8 cellular contexts compared by ENCODE assay signal in genomic region chr4:55949480-55949802, GRCh38. TPM values are rescaled to one million over a fixed set of nuclear protein-coding genes. Genes with fewer than 3 reads are reported as not detected.
DNase-seq lines count a peak whose midpoint lies in the region; ATAC-seq, FAIRE-seq and TF ChIP-seq lines count a peak whose summit lies in the region.

No MANE protein-coding gene starts in this region.

- FAIRE-seq in endothelial cell of umbilical vein (lab: Jason Lieb, UNC) (no peak), pancreas (lab: Jason Lieb, UNC) (no peak)

- in situ Hi-C loops in Panc1 (cut with HindIII; ENCODE audit: low pct_unique_long_range_greater_than_20kb, low sequenced_read_pairs), result no loop called here

- CTCF ChIA-PET in Panc1 (lab: Charles Lee) (interaction anchor here (0.5 to 0.9 kb wide), 3 partner anchors 28 to 496 kb away, joined by 3 to 5 read pairs (median 3); no protein-coding TSS in a partner anchor), endothelial cell of umbilical vein (lab: Charles Lee) (interaction anchor here (0.6 to 2.8 kb wide), 29 partner anchors 7 to 519 kb away, joined by 3 to 57 read pairs (median 5); partner anchors contain the start of genes AASDH and PAICS)

- peak overlapping the region; percentile 99 for H3K9ac ChIP-seq in endothelial cell of umbilical vein (replicated peaks; ENCODE audit: extremely low read depth, insufficient read depth, low read length)

- H3K4me2 ChIP-seq in DOHH2 (ENCODE audit: low read length) (peak overlapping the region; percentile 93), endothelial cell of umbilical vein (ENCODE audit: insufficient read depth, low read length) (peak overlapping the region; percentile 99)

- H4K20me1 ChIP-seq in DOHH2 (ENCODE audit: control insufficient read depth, insufficient read depth, low read depth, low read length) (no peaks in the 10 kb centered on the region), endothelial cell of umbilical vein (replicated peaks; ENCODE audit: control insufficient read depth, extremely low read depth, insufficient read depth, low read length) (no peaks in the 10 kb centered on the region)

- WGBS in pancreas, 2 donors, result 3 to 6% methylated on average over 3 of the region's 3 CpGs

- H3K9me1 ChIP-seq in endothelial cell of umbilical vein (replicated peaks; ENCODE audit: control insufficient read depth, extremely low read depth, insufficient read depth, low read length), result no peaks in the 10 kb centered on the region

- H3K27me3 ChIP-seq in DOHH2 (ENCODE audit: control insufficient read depth, low read length), result no peaks in the 10 kb centered on the region
- no peaks in the 10 kb centered on the region for H3K27me3 ChIP-seq in Panc1 (ENCODE audit: control insufficient read depth, insufficient read depth, low read length)
- H3K27me3 ChIP-seq in endothelial cell of umbilical vein (ENCODE audit: control insufficient read depth in 2 of 2, insufficient read depth in 2 of 2, low read length in 2 of 2), result no peaks in the 10 kb centered on the region
- no peaks in the 10 kb centered on the region for H3K27me3 ChIP-seq in pancreas

- no peak for TF ChIP-seq CTCF in DOHH2 (IDR thresholded peaks at IDR 0.05; ENCODE audit: low read depth, low read length, poor library complexity, severe bottlenecking)
- no peak for TF ChIP-seq CTCF in Panc1 (IDR thresholded peaks at IDR 0.05)
- no peak for TF ChIP-seq CTCF in endothelial cell of umbilical vein (IDR thresholded peaks at IDR 0.05; ENCODE audit: extremely low read depth in 1 of 2, insufficient read depth in 1 of 2, low read depth in 1 of 2, low read length in 2 of 2)
- no peak for TF ChIP-seq CTCF in pancreas (IDR thresholded peaks at IDR 0.05)

- H2AFZ ChIP-seq in endothelial cell of umbilical vein (ENCODE audit: low read depth, low read length), result peak overlapping the region; percentile 75

- H3K36me3 ChIP-seq in DOHH2 (ENCODE audit: control insufficient read depth, low read length) (peaks cover 58% of the 10 kb centered on the region), Panc1 (ENCODE audit: control insufficient read depth, insufficient read depth, low read length) (peaks cover 4% of the 10 kb centered on the region), endothelial cell of umbilical vein (ENCODE audit: control insufficient read depth in 2 of 2, extremely low read depth in 1 of 2, insufficient read depth in 2 of 2, low read length in 2 of 2) (peaks cover 0 to 2% of the 10 kb centered on the region in 2 experiments), pancreas (no peaks in the 10 kb centered on the region)

- H3K79me2 ChIP-seq in DOHH2 (ENCODE audit: control insufficient read depth, low read length) (peaks cover 61% of the 10 kb centered on the region), endothelial cell of umbilical vein (ENCODE audit: control insufficient read depth, insufficient read depth, low read length) (peaks cover 49% of the 10 kb centered on the region)

- POLR2A ChIA-PET in Panc1 (lab: Charles Lee) (interaction anchor here (0.6 to 0.9 kb wide), 3 partner anchors 12 to 490 kb away, joined by 3 to 5 read pairs (median 3); partner anchors contain the start of gene AASDH), endothelial cell of umbilical vein (lab: Charles Lee) (interaction anchor here (0.6 to 2.3 kb wide), 9 partner anchors 9 to 1029 kb away, joined by 3 to 8 read pairs (median 5); partner anchors contain the start of genes AASDH, PAICS and PPAT)

- H3F3A ChIP-seq in DOHH2 (ENCODE audit: control insufficient read depth, insufficient read depth), result peaks cover 12% of the 10 kb centered on the region

- H3K9me3 ChIP-seq in DOHH2 (ENCODE audit: control insufficient read depth, insufficient read depth, low read length), result no peaks in the 10 kb centered on the region
- no peaks in the 10 kb centered on the region for H3K9me3 ChIP-seq in Panc1 (ENCODE audit: control insufficient read depth, insufficient read depth, low read depth, low read length)
- H3K9me3 ChIP-seq in endothelial cell of umbilical vein (replicated peaks; ENCODE audit: control insufficient read depth, insufficient read depth, low read length), result no peaks in the 10 kb centered on the region
- no peaks in the 10 kb centered on the region for H3K9me3 ChIP-seq in pancreas

- H3K4me1 ChIP-seq in DOHH2 (ENCODE audit: control insufficient read depth, low read length) (peaks cover 66% of the 10 kb centered on the region), Panc1 (ENCODE audit: control insufficient read depth, insufficient read depth, low read length) (peaks cover 15% of the 10 kb centered on the region), endothelial cell of umbilical vein (ENCODE audit: control insufficient read depth, extremely low read depth, insufficient read depth, low read length) (peaks cover 31% of the 10 kb centered on the region), pancreas (peaks cover 0 to 12% (median 0%) of the 10 kb centered on the region in 3 donors)

- peak overlapping the region; percentile 85 for H3K4me3 ChIP-seq in DOHH2 (ENCODE audit: low read length)
- H3K4me3 ChIP-seq in Panc1 (ENCODE audit: low read depth in 2 of 2, low read length in 2 of 2), result peak overlapping the region; percentile 60 to 90
- peak overlapping the region; percentile 72 to 99 (median 72) for H3K4me3 ChIP-seq in endothelial cell of umbilical vein (replicated peaks in 1 of 3; ENCODE audit: insufficient read depth in 1 of 3, low read depth in 1 of 3, low read length in 3 of 3)
- H3K4me3 ChIP-seq in pancreas, result peak overlapping the region; percentile 75 to 86 (median 80)

- dilution Hi-C loops in endothelial cell of umbilical vein (cut with MboI; ENCODE audit: extremely low pct_ligation_motif_present, low sequenced_read_pairs), result no loop called here

- TF ChIP-seq POLR2A in endothelial cell of umbilical vein (IDR thresholded peaks at IDR 0.05; ENCODE audit: low read depth, low read length), result no peak

- H3K27ac ChIP-seq in DOHH2 (ENCODE audit: low read depth, low read length) (peak overlapping the region; percentile 99), Panc1 (ENCODE audit: low read length) (peak overlapping the region; percentile 88), endothelial cell of umbilical vein (ENCODE audit: insufficient read depth, low read depth, low read length) (peak overlapping the region; percentile 100), pancreas (peak overlapping the region; percentile 78 to 94 (median 90))

- no peak for ATAC-seq in Panc1
- ATAC-seq in pancreas, result no peak
- ATAC-seq in HG02852 (IDR thresholded peaks at IDR 0.05; ENCODE audit: unreplicated experiment), result no peak
- ATAC-seq in GM21360 (IDR thresholded peaks at IDR 0.05; ENCODE audit: unreplicated experiment), result no peak
- ATAC-seq in GM18870 (IDR thresholded peaks at IDR 0.05; ENCODE audit: unreplicated experiment), result no peak

- intact Hi-C loops in Panc1 (cut with micrococcal nuclease; ENCODE audit: unreplicated experiment), result loop anchor here (5.0 kb wide), 1 partner anchor 353 kb away; no protein-coding TSS in a partner anchor
- intact Hi-C loops in endothelial cell of umbilical vein (cut with micrococcal nuclease), result loop anchor here (1.0 to 10.0 kb wide), 6 partner anchors 97 to 595 kb away; partner anchors contain the start of genes EXOC1, PAICS and PPAT
- intact Hi-C loops in pancreas (cut with DNase I), result loop anchor here in 1 of 3 donors (5.0 kb wide), 1 partner anchor 353 kb away; no protein-coding TSS in a partner anchor

- BruUV-seq in Panc1 (replicated peaks; lab: Mats Ljungman, UMichigan) (no TSS peak), endothelial cell of umbilical vein (replicated peaks; lab: Mats Ljungman, UMichigan) (TSS peak; percentile 52)

- H3K9me2 ChIP-seq in DOHH2 (replicated peaks; ENCODE audit: control insufficient read depth, low read length), result no peaks in the 10 kb centered on the region

- DNase-seq in Panc1 (ENCODE audit: low read depth, low spot score) (no peak), endothelial cell of umbilical vein (ENCODE audit: low read depth, low spot score) (no peak), pancreas (no peak), KG1 (lab: John Stamatoyannopoulos, UW) (no peak)

TF ChIP-seq in endothelial cell of umbilical vein, 7 proteins besides CTCF, POLR2A, EP300 and RAD21:
- no peak for TF ChIP-seq JUN (IDR thresholded peaks at IDR 0.05; ENCODE audit: borderline replicate concordance, insufficient read depth, insufficient read length, low read depth)
- no peak for TF ChIP-seq EZH2 (IDR thresholded peaks at IDR 0.05; ENCODE audit: borderline replicate concordance, low read depth, low read length, severe bottlenecking)
- TF ChIP-seq FOS (IDR thresholded peaks at IDR 0.05; ENCODE audit: borderline replicate concordance, insufficient read depth, low read length), result no peak
- no peak for TF ChIP-seq MAX (IDR thresholded peaks at IDR 0.05; ENCODE audit: insufficient read depth, insufficient read length)
- TF ChIP-seq POLR2AphosphoS5 (IDR thresholded peaks at IDR 0.05; ENCODE audit: insufficient read depth, low read depth, low read length), result no peak
- TF ChIP-seq GATA2 (IDR thresholded peaks at IDR 0.05; ENCODE audit: insufficient read depth, insufficient read length, low read depth, low read length), result no peak
- TF ChIP-seq MYC (IDR thresholded peaks at IDR 0.05; ENCODE audit: low read depth, low read length), result no peak

RNA-seq across cellular contexts. Expression of gene CEP135, which starts 0.7 kb away (rescaled TPM):
- total RNA-seq in Panc1 (2021; ENCODE audit: unreplicated experiment), result 9.5 TPM
- 2.4 TPM for polyA plus RNA-seq in Panc1 (2012; ENCODE audit: insufficient read length)
- total RNA-seq in endothelial cell of umbilical vein, result 14.7 and 15.3 TPM in 2 replicates
- polyA plus RNA-seq in endothelial cell of umbilical vein, result 1.6 and 2.8 TPM in 2 replicates
- 3.1 and 3.2 TPM in 2 replicates for polyA plus RNA-seq in endothelial cell of umbilical vein (2011; cell fraction: cytosol; rRNA removed)
- 14.4 and 19.8 TPM in 2 replicates for polyA plus RNA-seq in endothelial cell of umbilical vein (2011; cell fraction: nucleus; rRNA removed)
- polyA plus RNA-seq in endothelial cell of umbilical vein (2012), result 3.5 and 5.4 TPM in 2 replicates
- 8.0 and 9.1 TPM in 2 replicates for polyA minus RNA-seq in endothelial cell of umbilical vein
- 1.6 TPM for polyA minus RNA-seq in endothelial cell of umbilical vein (2011; cell fraction: cytosol; rRNA and poly(A)+ RNA removed)
- 45.2 and 64.1 TPM in 2 replicates for polyA minus RNA-seq in endothelial cell of umbilical vein (2011; cell fraction: nucleus; rRNA and poly(A)+ RNA removed)
- 1 to 10 TPM; 1.3 to 4.3 (median 1.9) TPM for total RNA-seq in pancreas
- polyA plus RNA-seq in pancreas, result 1 to 10 TPM; 1.3 to 2.0 TPM
